ENCODE assay signal across 8 cellular contexts in the genomic region with DNA sequence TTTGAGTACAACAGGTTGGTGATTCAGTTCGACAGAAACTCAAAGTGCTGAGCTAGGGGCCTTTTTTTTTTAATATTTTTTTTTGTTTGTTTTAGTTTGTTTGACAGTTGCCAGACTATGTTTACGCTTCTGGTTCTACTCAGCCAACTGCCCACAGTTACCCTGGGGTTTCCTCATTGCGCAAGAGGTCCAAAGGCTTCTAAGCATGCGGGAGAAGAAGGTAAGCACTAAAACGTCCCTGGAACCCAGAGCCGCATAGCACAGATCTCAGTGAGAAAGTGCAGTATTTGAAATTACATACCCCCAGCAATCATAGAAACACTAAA. TPM values are rescaled to one million over a fixed set of nuclear protein-coding genes. Genes with fewer than 3 reads are reported as not detected.
DNase-seq lines count a peak whose midpoint lies in the region; ATAC-seq and TF ChIP-seq lines count a peak whose summit lies in the region.

No MANE protein-coding gene starts in this region.

- H3K4me2 ChIP-seq in BLaER1 treated with 17β-estradiol and CSF1 and Interleukin-3, amounts not matched to agents 10 nM and 100 nM = peak overlapping the region; percentile 85 to 99 (median 96)

- ATAC-seq in omental fat pad (ENCODE audit: low FRiP score) = no peak

- H3K4me3 ChIP-seq in BLaER1 treated with 17β-estradiol and CSF1 and Interleukin-3, amounts not matched to agents 10 nM and 100 nM = peak overlapping the region; percentile 55 to 77 (median 65)
- H3K4me3 ChIP-seq in endocrine pancreas (ENCODE audit: control insufficient read depth, insufficient read depth, low read length) = peak overlapping the region; percentile 85
- peak overlapping the region; percentile 83 to 89 for H3K4me3 ChIP-seq in muscle layer of duodenum (ENCODE audit: low read depth in 1 of 2, low read length in 2 of 2)

- H3K9me3 ChIP-seq in BLaER1 treated with 17β-estradiol and CSF1 and Interleukin-3, amounts not matched to agents 10 nM and 100 nM (replicated peaks in 1 of 11) = peaks cover 0 to 6% (median 0%) of the 10 kb centered on the region in 11 experiments; a peak in 2 of 22 replicates
- H3K9me3 ChIP-seq in endocrine pancreas (ENCODE audit: control insufficient read depth, low read length) = no peaks in the 10 kb centered on the region
- no peaks in the 10 kb centered on the region for H3K9me3 ChIP-seq in muscle layer of duodenum (ENCODE audit: control insufficient read depth in 1 of 2, low read length in 2 of 2)

- peaks cover 11 to 34% (median 27%) of the 10 kb centered on the region in 11 experiments; a peak in 21 of 22 replicates for H3K27me3 ChIP-seq in BLaER1 treated with 17β-estradiol and CSF1 and Interleukin-3, amounts not matched to agents 10 nM and 100 nM
- H3K27me3 ChIP-seq in endocrine pancreas (ENCODE audit: control insufficient read depth, insufficient read depth, low read length) (no peaks in the 10 kb centered on the region), muscle layer of duodenum (ENCODE audit: low read depth, low read length) (no peaks in the 10 kb centered on the region)

- H3K9ac ChIP-seq in BLaER1 treated with 17β-estradiol and CSF1 and Interleukin-3, amounts not matched to agents 10 nM and 100 nM = peak overlapping the region in 9 of 11 experiments; percentile 63 to 80 (median 69); a peak in 17 of 22 replicates
- peak overlapping the region; percentile 88 for H3K9ac ChIP-seq in endocrine pancreas (ENCODE audit: control insufficient read depth, insufficient read depth, low read length)

- H3K4me1 ChIP-seq in BLaER1 treated with 17β-estradiol and CSF1 and Interleukin-3, amounts not matched to agents 10 nM and 100 nM = peaks cover 8 to 19% (median 15%) of the 10 kb centered on the region in 10 experiments; a peak in 15 of 20 replicates
- peaks cover 4% of the 10 kb centered on the region for H3K4me1 ChIP-seq in endocrine pancreas (ENCODE audit: control insufficient read depth, insufficient read depth, low read length)
- H3K4me1 ChIP-seq in muscle layer of duodenum (ENCODE audit: control insufficient read depth in 1 of 2, insufficient read depth in 2 of 2, low read length in 2 of 2) = peaks cover 0 to 8% of the 10 kb centered on the region in 2 donors

- peak overlapping the region in 3 of 11 experiments; percentile 19 to 69 (median 66); a peak in 2 of 22 replicates for H3K27ac ChIP-seq in BLaER1 treated with 17β-estradiol and CSF1 and Interleukin-3, amounts not matched to agents 10 nM and 100 nM
- peak overlapping the region; percentile 5 for H3K27ac ChIP-seq in muscle layer of duodenum (ENCODE audit: low read length)

- H4K20me1 ChIP-seq in BLaER1 treated with 17β-estradiol and CSF1 and Interleukin-3, amounts not matched to agents 10 nM and 100 nM = no peaks in the 10 kb centered on the region

- no peaks in the 10 kb centered on the region for H3K36me3 ChIP-seq in BLaER1 treated with 17β-estradiol and CSF1 and Interleukin-3, amounts not matched to agents 10 nM and 100 nM
- no peaks in the 10 kb centered on the region for H3K36me3 ChIP-seq in endocrine pancreas (ENCODE audit: control insufficient read depth, insufficient read depth, low read length)
- no peaks in the 10 kb centered on the region for H3K36me3 ChIP-seq in muscle layer of duodenum (ENCODE audit: control insufficient read depth in 1 of 2, insufficient read depth in 2 of 2, low read length in 2 of 2)

- DNase-seq in GM20000 (ENCODE audit: low spot score) (peak; percentile 38), NCI-H69 (lab: John Stamatoyannopoulos, UW) (peak; percentile 81), omental fat pad (ENCODE audit: low spot score) (no peak)
- no peak for DNase-seq in activated CD4-positive, alpha-beta T cell treated with anti-CD3 and anti-CD28 coated beads, Interleukin-2, amount 50 U/mL, for 1 hour
- no peak for DNase-seq in stimulated activated CD4-positive, alpha-beta T cell treated with anti-CD3 and anti-CD28 coated beads, Interleukin-2, amount 100 ng/mL, for 48 hours

- TF ChIP-seq CTCF in GM20000 (IDR thresholded peaks at IDR 0.05; ENCODE audit: extremely low read depth, missing control alignments) (no peak), omental fat pad (IDR thresholded peaks at IDR 0.05) (no peak)

RNA-seq across cellular contexts. Expression of a gene that starts 0.6 kb away (rescaled TPM):
- 1 to 10 TPM; 1.4 to 3.5 (median 2.0) TPM for total RNA-seq in omental fat pad

RNA-seq across cellular contexts. Expression of a gene that starts 35.9 kb away (rescaled TPM):
- total RNA-seq in omental fat pad = not detected

Comparison
In these comparisons a context has a peak if more than half of its experiments do, and no peak if none do; other contexts are left out.
1. DNase-seq: peak in GM20000 (single experiment) and NCI-H69 (single experiment); none in omental fat pad (single experiment), activated CD4-positive, alpha-beta T cell treated with anti-CD3 and anti-CD28 coated beads, Interleukin-2, amount 50 U/mL, for 1 hour (single experiment) and stimulated activated CD4-positive, alpha-beta T cell treated with anti-CD3 and anti-CD28 coated beads, Interleukin-2, amount 100 ng/mL, for 48 hours (0 of 2).
2. Peak in every context shown above with its lines, with median percentiles within 50 percentile points of each other: H3K4me3 ChIP-seq.